1 cellular context compared by ENCODE assay signal in genomic region chr17:80117491-80118401, GRCh38.
TF ChIP-seq lines count a peak whose summit lies in the region.

No MANE protein-coding gene starts in this region.

TF ChIP-seq in H1, 55 proteins besides CTCF, POLR2A, EP300 and RAD21:
- TF ChIP-seq ASH2L (IDR thresholded peaks at IDR 0.05; ENCODE audit: low read length) (no peak), YY1 (IDR thresholded peaks at IDR 0.05; ENCODE audit: low read depth, low read length) (no peak), ATF3 (IDR thresholded peaks at IDR 0.05; ENCODE audit: insufficient read depth, low read depth, low read length) (no peak), CTBP2 (IDR thresholded peaks at IDR 0.05; ENCODE audit: borderline replicate concordance, insufficient read depth, insufficient read length, low read length) (no peak), SIN3A (conservative IDR thresholded peaks at IDR 0.05 in 1 of 2, IDR thresholded peaks at IDR 0.05 in 1 of 2; ENCODE audit: low read depth in 1 of 2, low read length in 2 of 2) (no peak), NANOG (IDR thresholded peaks at IDR 0.05; ENCODE audit: insufficient read depth, low read depth, low read length, poor library complexity, severe bottlenecking) (no peak), TEAD4 (IDR thresholded peaks at IDR 0.05; ENCODE audit: low read depth, low read length) (no peak), MAFK (IDR thresholded peaks at IDR 0.05; ENCODE audit: low read depth, low read length) (no peak), CHD2 (IDR thresholded peaks at IDR 0.05; ENCODE audit: low read length) (no peak), EZH2 (IDR thresholded peaks at IDR 0.05; ENCODE audit: low read depth, low read length, severe bottlenecking) (no peak)
